Comparison of ENCODE assay signal across 9 cellular contexts in the genomic region with DNA sequence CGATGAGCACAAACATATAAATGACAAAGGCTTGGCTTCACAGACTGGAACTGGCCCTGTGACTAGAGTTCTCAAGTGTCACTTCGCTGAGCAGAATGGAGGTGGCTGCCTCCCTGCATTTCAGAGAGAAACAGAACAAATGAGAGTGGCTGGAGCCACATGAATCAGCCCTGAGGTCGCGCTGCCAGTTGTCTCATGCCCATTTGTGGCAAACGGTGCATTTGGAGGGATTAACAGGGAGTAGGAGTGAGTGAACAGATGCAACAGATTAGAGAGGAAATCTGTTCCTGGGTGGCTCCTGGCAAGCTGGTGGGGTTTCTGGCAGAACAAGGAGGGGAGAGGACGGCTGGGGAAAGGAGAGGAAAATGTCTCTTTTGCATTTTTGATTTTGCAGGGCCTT. TPM values are rescaled to one million over a fixed set of nuclear protein-coding genes. Genes with fewer than 3 reads are reported as not detected.
A peak's percentile ranks its signal among the peaks of the same experiment; 100 is the strongest.
DNase-seq lines count a peak whose midpoint lies in the region; ATAC-seq lines count a peak whose summit lies in the region.
"Had no signal": no experiment of that assay in that cellular context is flagged by ENCODE, and none has a peak within 500 bp of the region (broad histone marks: within the 10 kb centered on the region; RNA-seq: fewer than 3 reads in every experiment).

No MANE protein-coding gene starts in this region.

- peak overlapping the region; percentile 59 for H3K4me2 ChIP-seq in GM23248 (ENCODE audit: unreplicated experiment)

- in situ Hi-C loops in GM23248 (cut with MboI), result no loop called here

- peaks cover 6% of the 10 kb centered on the region; the same call in 1 of the 2 replicates for H3K4me1 ChIP-seq in GM23248 (ENCODE audit: insufficient read depth)
- no peaks in the 10 kb centered on the region for H3K4me1 ChIP-seq in effector memory CD4-positive, alpha-beta T cell (ENCODE audit: control insufficient read depth, insufficient read depth, low read length, poor library complexity, severe bottlenecking)

- H3K4me3 ChIP-seq in GM23248, result no peak overlapping the region
- no peak overlapping the region for H3K4me3 ChIP-seq in effector memory CD4-positive, alpha-beta T cell (ENCODE audit: insufficient read depth, low read depth, low read length, poor library complexity, severe bottlenecking)

- H3F3A ChIP-seq in GM23248 (ENCODE audit: insufficient read depth), result no peaks in the 10 kb centered on the region

- ATAC-seq in GM21367 (IDR thresholded peaks at IDR 0.05; ENCODE audit: unreplicated experiment), result no peak
- no peak for ATAC-seq in GM18868 (IDR thresholded peaks at IDR 0.05; ENCODE audit: unreplicated experiment)
- ATAC-seq: activated CD4-positive, CD25-positive, alpha-beta regulatory T cell treated with anti-CD3 and anti-CD28 coated beads, Interleukin-2, amount 50 U/mL, for 24 hours had no signal

- intact Hi-C loops in posterior cingulate gyrus (cut with DNase I), result no loop called here

- no peak overlapping the region for H3K9ac ChIP-seq in GM23248

- no peaks in the 10 kb centered on the region for H3K36me3 ChIP-seq in GM23248 (ENCODE audit: low read depth)
- no peaks in the 10 kb centered on the region for H3K36me3 ChIP-seq in effector memory CD4-positive, alpha-beta T cell (ENCODE audit: control insufficient read depth, insufficient read depth, low read length)

- no peak overlapping the region for H3K27ac ChIP-seq in GM23248
- no peak overlapping the region for H3K27ac ChIP-seq in effector memory CD4-positive, alpha-beta T cell (ENCODE audit: insufficient read depth, low read length, poor library complexity, severe bottlenecking)

- H2AFZ ChIP-seq in GM23248, result peak overlapping the region; percentile 35; the same call in 1 of the 2 replicates

- 6 to 12% methylated on average over 6 of the region's 6 CpGs for WGBS in GM23248 (ENCODE audit: low coverage in 1 of 2, low lambda C conversion rate in 2 of 2, missing lambda C conversion rate in 2 of 2), 2 experiments

- no peaks in the 10 kb centered on the region for H3K9me2 ChIP-seq in GM23248 (ENCODE audit: insufficient read depth)

- no peaks in the 10 kb centered on the region for H4K20me1 ChIP-seq in GM23248 (ENCODE audit: insufficient read depth)

- H3K27me3 ChIP-seq in GM23248 (replicated peaks; ENCODE audit: insufficient read depth), result no peaks in the 10 kb centered on the region
- H3K27me3 ChIP-seq in effector memory CD4-positive, alpha-beta T cell (replicated peaks; ENCODE audit: control insufficient read depth, insufficient read depth, low read length, poor library complexity, severe bottlenecking), result no peaks in the 10 kb centered on the region

- H3K9me3 ChIP-seq in GM23248 (ENCODE audit: low read depth), result no peaks in the 10 kb centered on the region
- H3K9me3 ChIP-seq in effector memory CD4-positive, alpha-beta T cell (ENCODE audit: control insufficient read depth, low read length), result no peaks in the 10 kb centered on the region

- no peaks in the 10 kb centered on the region for H3K79me2 ChIP-seq in GM23248 (ENCODE audit: insufficient read depth)

- DNase-seq in GM23248 (peak; percentile 52), NCI-H446 treated with DMSO at 0.1 percent for 48 hours (lab: John Stamatoyannopoulos, UW) (peak; percentile 94), ecto neural progenitor cell (ENCODE audit: low spot score) (peak; percentile 63), posterior cingulate gyrus (peak in 8 of 10 donors; percentile 19 to 85 (median 42)), NCI-H1417 treated with DMSO at 0.1 percent for 48 hours (lab: John Stamatoyannopoulos, UW) (no peak)
- no peak for DNase-seq in effector memory CD4-positive, alpha-beta T cell

RNA-seq across cellular contexts. Expression of gene STIM2, which starts 57.2 kb away (rescaled TPM):
- total RNA-seq in GM23248 (2014; rRNA removed; shearing (Covaris generic)), result 13.8 and 16.7 TPM in 2 replicates
- 10.7 and 10.8 TPM in 2 replicates for polyA plus RNA-seq in GM23248 (2016; fragmentation: Nextera tagmentation; extraction: Ambion mirVana)

Comparison
In these comparisons a context has a peak if more than half of its experiments do, and no peak if none do; other contexts are left out.
1. DNase-seq: peak in GM23248 (single experiment), NCI-H446 treated with DMSO at 0.1 percent for 48 hours (single experiment), ecto neural progenitor cell (single experiment) and posterior cingulate gyrus (8 of 10); none in effector memory CD4-positive, alpha-beta T cell (0 of 3) and NCI-H1417 treated with DMSO at 0.1 percent for 48 hours (single experiment).